9 cellular contexts compared by ENCODE assay signal in the genomic region with DNA sequence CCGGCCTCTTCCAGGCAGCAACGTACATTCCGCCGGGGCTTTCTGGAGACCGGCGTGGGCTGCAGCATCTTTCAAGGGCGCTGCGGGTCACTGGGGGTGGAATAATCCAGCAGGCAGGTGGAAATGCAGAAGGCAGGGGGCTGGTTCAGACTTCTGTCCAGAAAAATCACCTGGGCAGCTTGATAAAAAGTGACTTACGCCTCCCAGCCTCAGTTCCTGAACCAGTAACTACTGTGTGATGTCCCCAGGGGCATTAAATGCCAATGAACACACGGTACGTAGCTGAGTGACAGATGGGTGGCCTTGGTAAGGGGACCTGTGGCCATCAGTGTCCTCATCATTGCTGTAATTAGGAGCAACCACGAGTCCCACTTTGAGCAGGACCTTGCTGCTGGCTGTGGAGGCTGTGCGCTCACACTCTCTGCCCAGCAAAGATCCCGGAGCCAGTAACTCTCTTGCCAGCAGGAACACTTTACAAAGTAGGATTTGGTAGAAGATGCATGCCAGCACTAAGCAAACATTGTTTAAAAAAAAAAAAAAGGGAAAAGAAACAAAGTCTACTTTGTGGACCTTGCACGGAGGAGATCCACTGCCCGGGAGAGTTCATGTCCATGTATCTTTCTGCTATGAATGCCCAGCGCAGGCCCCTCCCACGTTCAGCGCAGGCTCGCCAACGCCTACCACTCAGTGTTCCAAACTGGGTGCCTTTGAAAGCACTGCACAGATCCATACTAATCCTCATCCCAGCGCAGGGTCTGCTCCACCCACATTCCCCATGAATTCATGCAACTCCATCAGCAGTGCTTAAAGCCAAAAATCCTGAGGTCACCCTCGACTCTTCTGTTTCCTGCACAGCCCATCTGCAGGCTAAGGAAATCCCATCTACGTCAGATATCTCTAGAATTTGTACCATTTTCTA.
DNase-seq lines count a peak whose midpoint lies in the region; ATAC-seq lines count a peak whose summit lies in the region.
"Had no signal": no experiment of that assay in that cellular context is flagged by ENCODE, and none has a peak within 500 bp of the region (broad histone marks: within the 10 kb centered on the region; RNA-seq: fewer than 3 reads in every experiment).

No MANE protein-coding gene starts in this region.

- H3K9ac ChIP-seq in skeletal muscle satellite cell (ENCODE audit: low read depth, low read length), result no peak overlapping the region

- peak overlapping the region in 7 of 8 donors; percentile 34 to 74 (median 55) for H3K27ac Mint-ChIP-seq in CD8-positive, alpha-beta memory T cell

- DNase-seq in CD8-positive, alpha-beta memory T cell, result no peak
- DNase-seq in anterior cingulate cortex (lab: John Stamatoyannopoulos, UW) (peak in 43 of 58 donors; percentile 16 to 84 (median 63)), iris pigment epithelial cell (ENCODE audit: low read depth) (peak; percentile 77), NCI-H1092 treated with DMSO at 0.1 percent for 48 hours (lab: John Stamatoyannopoulos, UW) (no peak)
- DNase-seq: NCI-H774 had no signal

- ATAC-seq in HG02571 (IDR thresholded peaks at IDR 0.05; ENCODE audit: unreplicated experiment), result no peak
- no peak for ATAC-seq in HG02885 (IDR thresholded peaks at IDR 0.05; ENCODE audit: poor library complexity, unreplicated experiment)
- no peak for ATAC-seq in GM18873 (IDR thresholded peaks at IDR 0.05; ENCODE audit: low FRiP score, unreplicated experiment)

- H3K9me3 ChIP-seq in CD8-positive, alpha-beta memory T cell (ENCODE audit: low read length), result no peaks in the 10 kb centered on the region
- no peaks in the 10 kb centered on the region for H3K9me3 ChIP-seq in skeletal muscle satellite cell (replicated peaks; ENCODE audit: low read length)

- peaks cover 0 to 6% (median 1%) of the 10 kb centered on the region in 3 donors for H3K36me3 Mint-ChIP-seq in CD8-positive, alpha-beta memory T cell

- H3K36me3 ChIP-seq in CD8-positive, alpha-beta memory T cell (ENCODE audit: insufficient read depth, low read length), result no peaks in the 10 kb centered on the region
- no peaks in the 10 kb centered on the region for H3K36me3 ChIP-seq in skeletal muscle satellite cell (ENCODE audit: insufficient read depth, low read length)

- POLR2A ChIA-PET in CD8-positive, alpha-beta memory T cell (lab: Charles Lee), result no interaction called here

- no peak overlapping the region for H3K4me3 ChIP-seq in CD8-positive, alpha-beta memory T cell (ENCODE audit: low read length)
- H3K4me3 ChIP-seq in skeletal muscle satellite cell (ENCODE audit: low read length), result no peak overlapping the region

- peaks cover 0 to 4% (median 0%) of the 10 kb centered on the region in 5 donors for H3K9me3 Mint-ChIP-seq in CD8-positive, alpha-beta memory T cell

- CTCF ChIA-PET in CD8-positive, alpha-beta memory T cell (lab: Charles Lee), result no interaction called here

- peak overlapping the region; percentile 17 for H3K4me2 ChIP-seq in skeletal muscle satellite cell (ENCODE audit: low read length)

- H3K27me3 Mint-ChIP-seq in CD8-positive, alpha-beta memory T cell, result no peaks in the 10 kb centered on the region

- peaks cover 57 to 92% (median 83%) of the 10 kb centered on the region in 3 donors for H3K4me1 Mint-ChIP-seq in CD8-positive, alpha-beta memory T cell

- peak overlapping the region in 1 of 7 donors; percentile 32 for H3K4me3 Mint-ChIP-seq in CD8-positive, alpha-beta memory T cell

- H3K27me3 ChIP-seq in CD8-positive, alpha-beta memory T cell (ENCODE audit: insufficient read depth, low read length, poor library complexity, severe bottlenecking), result no peaks in the 10 kb centered on the region
- no peaks in the 10 kb centered on the region for H3K27me3 ChIP-seq in skeletal muscle satellite cell (ENCODE audit: control insufficient read depth, insufficient read depth, low read length)

- peaks cover 45% of the 10 kb centered on the region for H3K4me1 ChIP-seq in CD8-positive, alpha-beta memory T cell (ENCODE audit: insufficient read depth, low read length)
- peaks cover 66% of the 10 kb centered on the region for H3K4me1 ChIP-seq in skeletal muscle satellite cell (ENCODE audit: control insufficient read depth, insufficient read depth, low read length)

- H3K27ac ChIP-seq in CD8-positive, alpha-beta memory T cell (ENCODE audit: low read depth, low read length), result no peak overlapping the region

Comparison
In these comparisons a context has a peak if more than half of its experiments do, and no peak if none do; other contexts are left out.
1. DNase-seq: peak in anterior cingulate cortex (43 of 58) and iris pigment epithelial cell (single experiment); none in CD8-positive, alpha-beta memory T cell (0 of 5) and NCI-H1092 treated with DMSO at 0.1 percent for 48 hours (single experiment).